ENCODE assay signal across 21 cellular contexts in the genomic region with DNA sequence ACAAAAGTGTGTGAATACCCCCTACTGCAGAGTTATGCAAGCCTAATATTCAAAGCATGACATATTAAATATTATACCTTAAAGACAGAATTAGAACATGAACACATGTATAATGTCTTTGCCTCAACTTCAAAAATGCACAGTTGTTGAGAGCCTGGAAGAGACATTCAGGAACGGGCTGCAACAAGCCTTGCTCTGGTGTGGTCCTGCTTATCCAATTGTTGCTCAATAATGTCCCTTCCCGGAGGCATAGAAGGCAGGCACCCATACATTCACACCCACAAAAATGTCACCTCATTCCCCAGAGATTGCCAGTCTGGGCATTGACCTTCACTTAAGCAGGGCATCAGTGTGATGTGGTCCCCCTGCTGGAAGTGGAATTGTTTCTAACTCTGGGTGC.
DNase-seq lines count a peak whose midpoint lies in the region; FAIRE-seq and TF ChIP-seq lines count a peak whose summit lies in the region.
"Had no signal": no experiment of that assay in that cellular context is flagged by ENCODE, and none has a peak within 500 bp of the region (broad histone marks: within the 10 kb centered on the region; RNA-seq: fewer than 3 reads in every experiment).

No MANE protein-coding gene starts in this region.

- H3K36me3 ChIP-seq in astrocyte (ENCODE audit: insufficient read depth, low read length) (peaks cover 6% of the 10 kb centered on the region), mesenchymal stem cell (ENCODE audit: control insufficient read depth in 1 of 2, insufficient read depth in 2 of 2, low read depth in 1 of 2, low read length in 2 of 2) (no peaks in the 10 kb centered on the region), spleen (no peaks in the 10 kb centered on the region), Caco-2 (ENCODE audit: control insufficient read depth, insufficient read depth, low read length) (no peaks in the 10 kb centered on the region), osteoblast (ENCODE audit: insufficient read depth, low read length) (peaks cover 7% of the 10 kb centered on the region)
- H3K36me3 ChIP-seq: BE2C had no signal

- peaks cover 26% of the 10 kb centered on the region for H3K36me3 Mint-ChIP-seq in astrocyte (ENCODE audit: low read depth, unreplicated experiment)
- H3K36me3 Mint-ChIP-seq in Caco-2 (ENCODE audit: insufficient read depth, unreplicated experiment), result no peaks in the 10 kb centered on the region
- H3K36me3 Mint-ChIP-seq: CD4-positive, CD25-positive, alpha-beta regulatory T cell; IgD-negative memory B cell had no signal

- no peak overlapping the region for H2BK15ac ChIP-seq in mesenchymal stem cell (ENCODE audit: low read depth, poor library complexity, severe bottlenecking)

- H3K4me3 ChIP-seq in astrocyte (ENCODE audit: insufficient read depth, low read depth, low read length), result no peak overlapping the region
- H3K4me3 ChIP-seq in mesenchymal stem cell (ENCODE audit: insufficient read depth in 1 of 2, low read depth in 1 of 2, low read length in 2 of 2), result no peak overlapping the region
- no peak overlapping the region for H3K4me3 ChIP-seq in spleen
- H3K4me3 ChIP-seq in Caco-2 (ENCODE audit: low read depth, low read length), result no peak overlapping the region
- no peak overlapping the region for H3K4me3 ChIP-seq in osteoblast (ENCODE audit: insufficient read depth, low read length)
- H3K4me3 ChIP-seq: A549, GM23248 had no signal

- H3K27ac Mint-ChIP-seq in astrocyte (ENCODE audit: unreplicated experiment), result peak overlapping the region; percentile 81
- H3K27ac Mint-ChIP-seq in Caco-2 (ENCODE audit: unreplicated experiment), result no peak overlapping the region
- H3K27ac Mint-ChIP-seq: CD4-positive, CD25-positive, alpha-beta regulatory T cell; H9; IgD-negative memory B cell had no signal

- peak overlapping the region; percentile 1 for H2AK5ac ChIP-seq in mesenchymal stem cell (ENCODE audit: low read length, severe bottlenecking)

- TF ChIP-seq CTCF in astrocyte (IDR thresholded peaks at IDR 0.05; ENCODE audit: insufficient read depth, low read depth, low read length), result no peak
- TF ChIP-seq CTCF in spleen (IDR thresholded peaks at IDR 0.05 in 8 of 11, conservative IDR thresholded peaks at IDR 0.05 in 3 of 11), result no peak
- TF ChIP-seq CTCF in Caco-2 (IDR thresholded peaks at IDR 0.05; ENCODE audit: insufficient read depth in 1 of 2, low read depth in 1 of 2, low read length in 1 of 2, severe bottlenecking in 1 of 2, unreplicated experiment in 1 of 2), result no peak
- no peak for TF ChIP-seq CTCF in osteoblast (IDR thresholded peaks at IDR 0.05; ENCODE audit: extremely low read depth, low read depth, low read length)

- H3K23ac ChIP-seq in mesenchymal stem cell (ENCODE audit: low read length in 2 of 2), result no peak overlapping the region

- H3K9me3 ChIP-seq in astrocyte (ENCODE audit: insufficient read depth, low read depth, low read length) (no peaks in the 10 kb centered on the region), mesenchymal stem cell (ENCODE audit: control insufficient read depth, low read length) (peaks cover 7% of the 10 kb centered on the region), spleen (peaks cover 0 to 11% (median 7%) of the 10 kb centered on the region in 8 donors), Caco-2 (no peaks in the 10 kb centered on the region), osteoblast (ENCODE audit: low read depth, low read length) (no peaks in the 10 kb centered on the region)
- H3K9me3 ChIP-seq: BE2C had no signal

- no peak overlapping the region for H2BK12ac ChIP-seq in mesenchymal stem cell (ENCODE audit: low read length in 2 of 2)

- H4K8ac ChIP-seq in mesenchymal stem cell (ENCODE audit: low read length), result no peak overlapping the region

- H3K4me1 ChIP-seq in astrocyte (ENCODE audit: insufficient read depth, low read length) (peaks cover 27% of the 10 kb centered on the region), mesenchymal stem cell (ENCODE audit: control insufficient read depth, insufficient read depth, low read depth, low read length) (peaks cover 9% of the 10 kb centered on the region), spleen (peaks cover 0 to 10% (median 0%) of the 10 kb centered on the region in 6 donors), Caco-2 (no peaks in the 10 kb centered on the region; the same call in 1 of the 2 replicates), osteoblast (ENCODE audit: insufficient read depth, low read length) (peaks cover 41% of the 10 kb centered on the region)
- H3K4me1 ChIP-seq: BE2C had no signal

- no peak overlapping the region for H2BK5ac ChIP-seq in mesenchymal stem cell (ENCODE audit: low read depth, low read length, poor library complexity, severe bottlenecking)

- H3K27me3 Mint-ChIP-seq in astrocyte (ENCODE audit: low read depth, unreplicated experiment), result no peaks in the 10 kb centered on the region
- H3K27me3 Mint-ChIP-seq in Caco-2 (ENCODE audit: insufficient read depth, unreplicated experiment), result peaks cover 4% of the 10 kb centered on the region

- no TSS peak for BruUV-seq in Caco-2 (replicated peaks; lab: Mats Ljungman, UMichigan)

- peak; percentile 20 for FAIRE-seq in HTR-8/SVneo (lab: Jason Lieb, UNC)
- FAIRE-seq in astrocyte (lab: Jason Lieb, UNC), result no peak
- FAIRE-seq: A549, GM12891, RCC 7860 had no signal

- no peaks in the 10 kb centered on the region for H3K79me1 ChIP-seq in mesenchymal stem cell (replicated peaks; ENCODE audit: low read length, poor library complexity, severe bottlenecking)

- peaks cover 12% of the 10 kb centered on the region for H3K79me2 ChIP-seq in astrocyte (ENCODE audit: insufficient read depth, low read length)
- H3K79me2 ChIP-seq in osteoblast (ENCODE audit: insufficient read depth, low read length), result peaks cover 3% of the 10 kb centered on the region

- no peak overlapping the region for H2BK120ac ChIP-seq in mesenchymal stem cell (ENCODE audit: low read depth, low read length)

- 100% methylated on average over 2 of the region's 2 CpGs for WGBS in mesenchymal stem cell
- WGBS in spleen, 5 donors, result 83 to 97% (median 91%) methylated on average over 2 of the region's 2 CpGs

- CTCF ChIA-PET in Caco-2 (lab: Charles Lee), result no interaction called here

- H3K27ac ChIP-seq in astrocyte (ENCODE audit: low read depth, low read length) (no peak overlapping the region), mesenchymal stem cell (ENCODE audit: low read length, poor library complexity, severe bottlenecking) (no peak overlapping the region), spleen (peak overlapping the region in 5 of 8 donors; percentile 8 to 70 (median 55)), osteoblast (ENCODE audit: low read depth, low read length) (no peak overlapping the region)
- H3K27ac ChIP-seq: GM23248 had no signal

- H3K4me1 Mint-ChIP-seq in astrocyte (ENCODE audit: low read depth, unreplicated experiment) (peaks cover 44% of the 10 kb centered on the region), Caco-2 (ENCODE audit: low read depth, unreplicated experiment) (no peaks in the 10 kb centered on the region)
- H3K4me1 Mint-ChIP-seq: CD4-positive, CD25-positive, alpha-beta regulatory T cell; H9; IgD-negative memory B cell had no signal

- H3K9ac ChIP-seq in astrocyte (ENCODE audit: low read length) (no peak overlapping the region), mesenchymal stem cell (ENCODE audit: low read length) (no peak overlapping the region)
- H3K9ac ChIP-seq: GM23248 had no signal

- no peaks in the 10 kb centered on the region for H3K27me3 ChIP-seq in astrocyte (ENCODE audit: insufficient read depth, low read length)
- H3K27me3 ChIP-seq in mesenchymal stem cell (ENCODE audit: control insufficient read depth in 1 of 2, insufficient read depth in 1 of 2, low read length in 2 of 2), result no peaks in the 10 kb centered on the region
- no peaks in the 10 kb centered on the region for H3K27me3 ChIP-seq in spleen (replicated peaks in 1 of 7)
- H3K27me3 ChIP-seq in Caco-2 (replicated peaks; ENCODE audit: control insufficient read depth, insufficient read depth, low read length), result no peaks in the 10 kb centered on the region
- H3K27me3 ChIP-seq in osteoblast (ENCODE audit: insufficient read depth, low read length), result no peaks in the 10 kb centered on the region
- H3K27me3 ChIP-seq: BE2C had no signal

- H3K4me2 ChIP-seq in astrocyte (ENCODE audit: low read length), result no peak overlapping the region
- no peak overlapping the region for H3K4me2 ChIP-seq in mesenchymal stem cell (ENCODE audit: low read length, poor library complexity, severe bottlenecking)
- no peak overlapping the region for H3K4me2 ChIP-seq in osteoblast (ENCODE audit: insufficient read depth, low read length)
- H3K4me2 ChIP-seq: A549 had no signal

- intact Hi-C loops in spleen (cut with DNase I; ENCODE audit: low total_unique reads) (no loop called here), Caco-2 (cut with micrococcal nuclease; ENCODE audit: unreplicated experiment) (no loop called here)

- POLR2A ChIA-PET in Caco-2 (lab: Charles Lee), result interaction anchor here (0.5 kb wide), 1 partner anchor 239 kb away, joined by 3 read pairs; a partner anchor contains a TSS

- H3K4me3 Mint-ChIP-seq in astrocyte (ENCODE audit: unreplicated experiment), result no peak overlapping the region
- no peak overlapping the region for H3K4me3 Mint-ChIP-seq in Caco-2 (ENCODE audit: unreplicated experiment)
- H3K4me3 Mint-ChIP-seq: CD4-positive, CD25-positive, alpha-beta regulatory T cell; H9; IgD-negative memory B cell had no signal

- H3K18ac ChIP-seq in mesenchymal stem cell (ENCODE audit: low read depth in 1 of 2, low read length in 2 of 2), result no peak overlapping the region

- H3K14ac ChIP-seq in mesenchymal stem cell (ENCODE audit: low read length in 2 of 2), result no peak overlapping the region

- DNase-seq in HTR-8/SVneo (ENCODE audit: insufficient read length, low spot score) (no peak), astrocyte (ENCODE audit: low read depth) (no peak), mesenchymal stem cell (no peak), spleen (no peak), NCI-H187 (lab: John Stamatoyannopoulos, UW) (no peak), Caco-2 (no peak), osteoblast (ENCODE audit: insufficient read length, low spot score, missing footprints) (no peak)
- DNase-seq: BE2C; CD4-positive, CD25-positive, alpha-beta regulatory T cell; DMS79 treated with DMSO at 0.1 percent for 48 hours; GM23248; H9; NCI-H1417; NCI-H1694 treated with DMSO at 0.1 percent for 48 hours; NCI-H446 treated with DMSO at 0.1 percent for 48 hours; NCI-H526 treated with DMSO at 0.1 percent for 48 hours; OCI-M1 had no signal

- TF ChIP-seq POLR2A in spleen (IDR thresholded peaks at IDR 0.05), result no peak

- H3K4ac ChIP-seq in mesenchymal stem cell (ENCODE audit: low read depth in 1 of 2, low read length in 2 of 2), result no peak overlapping the region

- H2AFZ ChIP-seq in astrocyte (ENCODE audit: low read depth, low read length) (no peak overlapping the region), mesenchymal stem cell (ENCODE audit: low read depth, low read length) (no peak overlapping the region), osteoblast (ENCODE audit: low read length) (no peak overlapping the region)
- H2AFZ ChIP-seq: GM23248 had no signal

- H4K20me1 ChIP-seq in astrocyte (ENCODE audit: insufficient read depth, low read length) (no peaks in the 10 kb centered on the region), osteoblast (ENCODE audit: insufficient read depth, low read length) (peaks cover 8% of the 10 kb centered on the region)

- no peak overlapping the region for H4K91ac ChIP-seq in mesenchymal stem cell (ENCODE audit: low read length)

- H3K9me3 Mint-ChIP-seq in astrocyte (ENCODE audit: unreplicated experiment) (peaks cover under 1% of the 10 kb centered on the region), Caco-2 (ENCODE audit: unreplicated experiment) (no peaks in the 10 kb centered on the region)

Comparison
In these comparisons a context has a peak if more than half of its experiments do, and no peak if none do; other contexts are left out.
1. H3K27ac ChIP-seq: peak in spleen (5 of 8); none in astrocyte (single experiment), mesenchymal stem cell (single experiment) and osteoblast (single experiment).